In the genomic region with DNA sequence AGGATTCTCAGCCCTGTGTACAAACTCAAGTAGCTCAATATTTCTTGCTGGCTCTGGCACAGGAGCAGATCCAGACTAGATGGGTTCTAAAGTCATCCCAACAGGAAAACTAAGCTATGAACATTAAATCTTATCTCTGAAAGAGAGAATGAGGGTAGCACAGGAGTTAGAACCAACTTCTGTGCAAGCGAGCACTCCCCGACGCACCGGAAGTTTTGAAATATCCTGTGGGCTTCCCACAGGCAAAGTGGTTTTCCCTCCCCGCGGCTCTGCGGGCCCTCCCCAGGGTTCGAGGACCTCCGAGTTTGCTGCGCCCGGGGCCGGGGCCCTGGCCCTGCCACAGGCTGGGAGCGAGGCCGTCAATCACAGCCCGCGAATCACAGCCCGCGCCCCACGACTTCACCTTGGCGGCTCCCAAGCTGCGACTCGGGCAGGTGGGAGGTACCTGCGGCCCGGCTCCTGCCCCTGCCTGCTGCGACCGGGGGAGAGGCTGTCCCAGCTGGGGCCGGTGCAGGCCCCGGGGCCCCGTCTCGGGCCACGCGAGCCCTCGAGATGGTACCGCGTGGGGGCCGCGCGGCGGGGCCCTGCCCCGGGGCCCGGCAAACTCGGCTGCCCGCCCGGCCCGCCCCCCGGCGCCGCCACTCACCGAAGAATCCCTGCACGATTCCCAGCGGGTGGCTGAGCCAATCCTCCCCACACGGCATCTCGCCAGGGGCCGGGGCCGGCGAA, we compare ENCODE assay signal across 7 cellular contexts. TPM values are rescaled to one million over a fixed set of nuclear protein-coding genes. Genes with fewer than 3 reads are reported as not detected.
A peak's percentile ranks its signal among the peaks of the same experiment; 100 is the strongest.
DNase-seq lines count a peak whose midpoint lies in the region; ATAC-seq lines count a peak whose summit lies in the region.

No MANE protein-coding gene starts in this region.

- H3K14ac ChIP-seq in mesenchymal stem cell (ENCODE audit: low read length in 2 of 2) = peak overlapping the region in 1 of 2 experiments; percentile 98

- peak; percentile 23 for ATAC-seq in GM18508 (IDR thresholded peaks at IDR 0.05; ENCODE audit: insufficient read depth, unreplicated experiment)
- ATAC-seq in HG02642 (IDR thresholded peaks at IDR 0.05; ENCODE audit: poor library complexity, unreplicated experiment) = peak; percentile 41

- peak overlapping the region; percentile 89 for H2BK120ac ChIP-seq in mesenchymal stem cell (ENCODE audit: low read depth, low read length)

- H3K9ac ChIP-seq in mesenchymal stem cell (ENCODE audit: low read length) = peak overlapping the region; percentile 90

- no peak overlapping the region for H2AK5ac ChIP-seq in mesenchymal stem cell (ENCODE audit: low read length, severe bottlenecking)

- H4K8ac ChIP-seq in mesenchymal stem cell (ENCODE audit: low read length) = peak overlapping the region; percentile 12

- H2AFZ ChIP-seq in mesenchymal stem cell (ENCODE audit: low read depth, low read length) = peak overlapping the region; percentile 71

- H3K4me3 ChIP-seq in mesenchymal stem cell (ENCODE audit: insufficient read depth in 1 of 2, low read depth in 1 of 2, low read length in 2 of 2) = peak overlapping the region; percentile 89 to 92

- H3K4me1 ChIP-seq in mesenchymal stem cell (ENCODE audit: control insufficient read depth, insufficient read depth, low read depth, low read length) = peaks cover 3% of the 10 kb centered on the region

- H4K91ac ChIP-seq in mesenchymal stem cell (ENCODE audit: low read length) = peak overlapping the region; percentile 80

- peak overlapping the region; percentile 91 for H3K4me2 ChIP-seq in mesenchymal stem cell (ENCODE audit: low read length, poor library complexity, severe bottlenecking)

- peak overlapping the region in 1 of 2 experiments; percentile 15 for H2BK12ac ChIP-seq in mesenchymal stem cell (ENCODE audit: low read length in 2 of 2)

- no peaks in the 10 kb centered on the region for H3K36me3 ChIP-seq in mesenchymal stem cell (ENCODE audit: control insufficient read depth in 1 of 2, insufficient read depth in 2 of 2, low read depth in 1 of 2, low read length in 2 of 2)

- no peak overlapping the region for H3K23ac ChIP-seq in mesenchymal stem cell (ENCODE audit: low read length in 2 of 2)

- peak overlapping the region in 1 of 2 experiments; percentile 87 for H3K4ac ChIP-seq in mesenchymal stem cell (ENCODE audit: low read depth in 1 of 2, low read length in 2 of 2)

- peak overlapping the region; percentile 66 for H2BK5ac ChIP-seq in mesenchymal stem cell (ENCODE audit: low read depth, low read length, poor library complexity, severe bottlenecking)

- peak overlapping the region; percentile 8 to 80 for H3K18ac ChIP-seq in mesenchymal stem cell (ENCODE audit: low read depth in 1 of 2, low read length in 2 of 2)

- peak overlapping the region; percentile 52 for H2BK15ac ChIP-seq in mesenchymal stem cell (ENCODE audit: low read depth, poor library complexity, severe bottlenecking)

- H3K27me3 ChIP-seq in mesenchymal stem cell (ENCODE audit: control insufficient read depth in 1 of 2, insufficient read depth in 1 of 2, low read length in 2 of 2) = no peaks in the 10 kb centered on the region

- DNase-seq in NCI-H128 (lab: John Stamatoyannopoulos, UW; ENCODE audit: unreplicated experiment) = peak; percentile 39
- DNase-seq in activated CD4-positive, alpha-beta T cell treated with anti-CD3 and anti-CD28 coated beads for 4 hours = peak; percentile 50 to 52
- peak; percentile 72 for DNase-seq in ecto neural progenitor cell (ENCODE audit: low spot score)
- DNase-seq in mesenchymal stem cell = peak; percentile 55
- peak; percentile 43 to 44 for DNase-seq in stimulated activated CD8-positive, alpha-beta memory T cell treated with anti-CD3 and anti-CD28 coated beads, Interleukin-2, amount 100 ng/mL, for 48 hours (ENCODE audit: low read depth in 2 of 2)

- H3K79me1 ChIP-seq in mesenchymal stem cell (replicated peaks; ENCODE audit: low read length, poor library complexity, severe bottlenecking) = peaks cover 4% of the 10 kb centered on the region

- WGBS in mesenchymal stem cell = under 1% methylated on average over 31 of the region's 56 CpGs

- H3K9me3 ChIP-seq in mesenchymal stem cell (ENCODE audit: control insufficient read depth, low read length) = no peaks in the 10 kb centered on the region

- H3K27ac ChIP-seq in mesenchymal stem cell (ENCODE audit: low read length, poor library complexity, severe bottlenecking) = peak overlapping the region; percentile 53

RNA-seq across cellular contexts. Expression of a gene that starts 0.6 kb away (rescaled TPM):
- polyA plus RNA-seq in mesenchymal stem cell (2013, experiment 1 of 2) = 28.6 TPM
- 29.4 TPM for polyA plus RNA-seq in mesenchymal stem cell (2013, experiment 2 of 2)

RNA-seq across cellular contexts. Expression of a gene that starts 20.5 kb away (rescaled TPM):
- polyA plus RNA-seq in mesenchymal stem cell (2013, experiment 1 of 2) = 72.1 TPM
- 64.5 TPM for polyA plus RNA-seq in mesenchymal stem cell (2013, experiment 2 of 2)

Comparison
In these comparisons a context has a peak if more than half of its experiments do, and no peak if none do; other contexts are left out.
1. Peak in every context shown above with its lines: DNase-seq, ATAC-seq, H3K4me3 ChIP-seq and H3K27ac ChIP-seq.